8 cellular contexts compared by ENCODE assay signal in the genomic region with DNA sequence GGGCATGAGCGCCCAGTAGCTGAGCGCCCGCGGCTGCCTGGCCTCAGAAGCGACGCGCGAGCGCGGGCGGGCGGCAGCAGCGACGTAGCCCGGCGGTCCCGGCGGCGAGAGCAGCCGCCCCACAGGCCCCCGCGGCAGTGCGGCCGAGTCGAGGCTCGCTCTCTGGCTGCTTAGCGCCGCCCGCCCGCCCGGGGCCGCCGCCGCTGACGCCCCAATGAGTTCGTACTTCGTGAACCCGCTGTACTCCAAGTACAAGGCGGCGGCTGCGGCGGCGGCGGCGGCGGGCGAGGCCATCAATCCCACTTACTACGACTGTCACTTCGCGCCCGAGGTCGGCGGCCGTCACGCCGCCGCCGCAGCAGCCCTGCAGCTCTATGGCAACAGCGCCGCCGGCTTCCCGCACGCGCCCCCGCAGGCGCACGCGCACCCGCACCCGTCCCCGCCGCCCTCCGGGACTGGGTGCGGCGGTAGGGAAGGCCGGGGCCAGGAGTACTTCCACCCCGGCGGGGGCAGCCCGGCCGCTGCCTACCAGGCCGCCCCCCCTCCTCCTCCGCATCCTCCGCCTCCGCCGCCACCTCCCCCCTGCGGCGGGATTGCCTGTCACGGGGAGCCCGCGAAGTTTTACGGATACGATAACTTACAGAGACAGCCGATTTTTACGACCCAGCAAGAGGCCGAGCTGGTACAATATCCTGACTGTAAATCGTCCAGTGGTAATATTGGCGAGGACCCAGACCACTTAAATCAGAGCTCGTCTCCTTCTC. TPM values are rescaled to one million over a fixed set of nuclear protein-coding genes. Genes with fewer than 3 reads are reported as not detected.
DNase-seq lines count a peak whose midpoint lies in the region; ATAC-seq and TF ChIP-seq lines count a peak whose summit lies in the region.

No MANE protein-coding gene starts in this region.

- H3K4me1 ChIP-seq in left ventricle myocardium inferior: peaks cover 25% of the 10 kb centered on the region

- H3K27me3 ChIP-seq in left ventricle myocardium inferior (ENCODE audit: low read depth): peaks cover 99% of the 10 kb centered on the region

- peak overlapping the region; percentile 77 for H3K27ac ChIP-seq in left ventricle myocardium inferior (replicated peaks)
- H3K27ac ChIP-seq in skin epidermis: peak overlapping the region; percentile 25 to 95 (median 84)
- no peak overlapping the region for H3K27ac ChIP-seq in substantia nigra (ENCODE audit: low read depth, low read length, poor library complexity, severe bottlenecking)

- H3K9me3 ChIP-seq in left ventricle myocardium inferior (replicated peaks): no peaks in the 10 kb centered on the region

- intact Hi-C loops in left ventricle myocardium inferior (cut with micrococcal nuclease): loop anchor here (10.0 kb wide), 1 partner anchor 684 kb away; no protein-coding TSS in a partner anchor

- no peaks in the 10 kb centered on the region for H3K36me3 ChIP-seq in left ventricle myocardium inferior

- H3K4me3 ChIP-seq in WI38 (ENCODE audit: low read depth, low read length) (peak overlapping the region; percentile 40), left ventricle myocardium inferior (peak overlapping the region; percentile 62), skin epidermis (peak overlapping the region; percentile 30 to 55 (median 44))

- TF ChIP-seq CTCF in WI38 (IDR thresholded peaks at IDR 0.05; ENCODE audit: low read depth, low read length) (no peak), left ventricle myocardium inferior (IDR thresholded peaks at IDR 0.05; ENCODE audit: borderline replicate concordance) (no peak)

- peak; percentile 42 for DNase-seq in activated T-cell treated with anti-CD3 and anti-CD28 coated beads, Interleukin-2, amount 50 U/mL, for 1 hour
- DNase-seq in activated T-cell treated with anti-CD3 and anti-CD28 coated beads for 4 hours (no peak), left ventricle myocardium inferior (no peak), substantia nigra (lab: John Stamatoyannopoulos, UW) (no peak), 8988T (no peak)

- no peak for ATAC-seq in GM21390 (IDR thresholded peaks at IDR 0.05; ENCODE audit: unreplicated experiment)

RNA-seq across cellular contexts. Expression of gene HOXD8, which starts 0.8 kb away (rescaled TPM):
- 0.14 TPM for total RNA-seq in left ventricle myocardium inferior

RNA-seq across cellular contexts. Expression of gene HOXD9, which starts 7.8 kb away (rescaled TPM):
- total RNA-seq in left ventricle myocardium inferior: 0.16 TPM

RNA-seq across cellular contexts. Expression of gene HOXD10, which starts 13.8 kb away (rescaled TPM):
- not detected for total RNA-seq in left ventricle myocardium inferior

RNA-seq across cellular contexts. Expression of gene HOXD4, which starts 21.0 kb away (rescaled TPM):
- not detected for total RNA-seq in left ventricle myocardium inferior

RNA-seq across cellular contexts. Expression of gene HOXD11, which starts 23.3 kb away (rescaled TPM):
- not detected for total RNA-seq in left ventricle myocardium inferior
